In the genomic region with DNA sequence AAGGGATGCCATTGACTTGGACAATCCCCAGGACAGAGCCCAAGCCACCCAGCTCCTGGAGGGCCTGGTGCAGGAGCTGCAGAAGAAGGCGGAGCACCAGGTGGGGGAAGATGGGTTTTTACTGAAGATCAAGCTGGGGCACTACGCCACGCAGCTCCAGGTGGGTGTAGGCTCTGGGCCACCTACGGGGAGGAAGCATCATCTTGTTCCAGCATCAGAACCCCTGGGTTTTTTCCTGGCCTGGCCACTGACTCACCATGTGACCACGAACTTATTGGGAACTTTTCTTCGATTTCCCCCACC, we compare ENCODE assay signal across 9 cellular contexts. TPM values are rescaled to one million over a fixed set of nuclear protein-coding genes. Genes with fewer than 3 reads are reported as not detected.
A peak's percentile ranks its signal among the peaks of the same experiment; 100 is the strongest.
DNase-seq lines count a peak whose midpoint lies in the region; ATAC-seq and TF ChIP-seq lines count a peak whose summit lies in the region.
"Had no signal": no experiment of that assay in that cellular context is flagged by ENCODE, and none has a peak within 500 bp of the region (broad histone marks: within the 10 kb centered on the region; RNA-seq: fewer than 3 reads in every experiment).

No MANE protein-coding gene starts in this region.

- peaks cover 68% of the 10 kb centered on the region for H3K4me1 Mint-ChIP-seq in activated T-cell treated with anti-CD3 and anti-CD28 coated beads, Interleukin-2, amount 50 U/mL, for 24 hours (ENCODE audit: low read depth)
- H3K4me1 Mint-ChIP-seq in naive B cell = peaks cover 36 to 55% (median 46%) of the 10 kb centered on the region in 3 donors
- H3K4me1 Mint-ChIP-seq in stimulated activated memory B cell treated with anti-CD40 and anti-IgM and Interleukin-4, amounts not matched to agents 10 μg/mL and 1 μg/mL and 100 μg/mL, for 72 hours = peaks cover 76% of the 10 kb centered on the region

- no peaks in the 10 kb centered on the region for H3K4me1 ChIP-seq in PC-3 (ENCODE audit: insufficient read depth, low read length)

- H3K79me2 ChIP-seq in PC-3 (ENCODE audit: low read length) = no peaks in the 10 kb centered on the region

- POLR2A ChIA-PET in RWPE1 (lab: Yijun Ruan, JAX; ENCODE audit: low non-redundant PET) = no interaction called here
- POLR2A ChIA-PET in PC-3 (lab: Charles Lee; ENCODE audit: unreplicated experiment) = no interaction called here

- H3K4me3 Mint-ChIP-seq in activated T-cell treated with anti-CD3 and anti-CD28 coated beads, Interleukin-2, amount 50 U/mL, for 24 hours = peak overlapping the region; percentile 85
- H3K4me3 Mint-ChIP-seq in naive B cell = peak overlapping the region; percentile 59 to 96 (median 88)
- H3K4me3 Mint-ChIP-seq in stimulated activated memory B cell treated with anti-CD40 and anti-IgM and Interleukin-4, amounts not matched to agents 10 μg/mL and 1 μg/mL and 100 μg/mL, for 72 hours = peak overlapping the region; percentile 98

- no peaks in the 10 kb centered on the region for H3K9me3 ChIP-seq in PC-3 (ENCODE audit: low read length)

- no peak overlapping the region for H3K4me3 ChIP-seq in PC-3 (ENCODE audit: low read length)

- no peak for TF ChIP-seq CTCF in RWPE1 (conservative IDR thresholded peaks at IDR 0.05; ENCODE audit: low read depth)
- TF ChIP-seq CTCF in PC-3 (conservative IDR thresholded peaks at IDR 0.05; ENCODE audit: low read depth, low read length) = no peak

- H3K4me2 ChIP-seq in PC-3 (ENCODE audit: low read length) = no peak overlapping the region

- H3K36me3 Mint-ChIP-seq in activated T-cell treated with anti-CD3 and anti-CD28 coated beads, Interleukin-2, amount 50 U/mL, for 24 hours (ENCODE audit: low read depth) = peaks cover 82% of the 10 kb centered on the region
- no peaks in the 10 kb centered on the region for H3K36me3 Mint-ChIP-seq in naive B cell
- H3K36me3 Mint-ChIP-seq in stimulated activated memory B cell treated with anti-CD40 and anti-IgM and Interleukin-4, amounts not matched to agents 10 μg/mL and 1 μg/mL and 100 μg/mL, for 72 hours = peaks cover 48% of the 10 kb centered on the region

- ATAC-seq in naive B cell (ENCODE audit: low read depth in 2 of 2) = no peak
- peak; percentile 3 for ATAC-seq in stimulated activated memory B cell treated with anti-CD40 and anti-IgM and Interleukin-4, amounts not matched to agents 10 μg/mL and 1 μg/mL and 100 μg/mL, for 72 hours
- no peak for ATAC-seq in PC-3
- no peak for ATAC-seq in HG03175 (IDR thresholded peaks at IDR 0.05; ENCODE audit: unreplicated experiment)

- no peaks in the 10 kb centered on the region for H3K9me3 Mint-ChIP-seq in activated T-cell treated with anti-CD3 and anti-CD28 coated beads, Interleukin-2, amount 50 U/mL, for 24 hours
- H3K9me3 Mint-ChIP-seq in naive B cell = no peaks in the 10 kb centered on the region
- no peaks in the 10 kb centered on the region for H3K9me3 Mint-ChIP-seq in stimulated activated memory B cell treated with anti-CD40 and anti-IgM and Interleukin-4, amounts not matched to agents 10 μg/mL and 1 μg/mL and 100 μg/mL, for 72 hours

- CTCF ChIA-PET in RWPE1 (lab: Yijun Ruan, JAX) (interaction anchor here (0.6 to 2.3 kb wide), 2 partner anchors 23 to 73 kb away, joined by 3 to 9 read pairs; no protein-coding TSS in a partner anchor), PC-3 (lab: Charles Lee) (no interaction called here)

- H3K9me2 ChIP-seq in PC-3 (replicated peaks; ENCODE audit: low read length) = no peaks in the 10 kb centered on the region

- no TSS peak for BruUV-seq in PC-3 (replicated peaks; lab: Mats Ljungman, UMichigan)

- no peaks in the 10 kb centered on the region for H3F3A ChIP-seq in PC-3 (ENCODE audit: low read length, unreplicated experiment)

- peak overlapping the region; percentile 92 for H3K27ac Mint-ChIP-seq in activated T-cell treated with anti-CD3 and anti-CD28 coated beads, Interleukin-2, amount 50 U/mL, for 24 hours
- H3K27ac Mint-ChIP-seq in naive B cell = peak overlapping the region in 4 of 6 donors; percentile 10 to 93 (median 86)
- H3K27ac Mint-ChIP-seq in stimulated activated memory B cell treated with anti-CD40 and anti-IgM and Interleukin-4, amounts not matched to agents 10 μg/mL and 1 μg/mL and 100 μg/mL, for 72 hours = peak overlapping the region; percentile 95

- H3K9ac ChIP-seq in PC-3 (ENCODE audit: low read length) = no peak overlapping the region

- H3K27ac ChIP-seq in RWPE1 (peak overlapping the region; percentile 10; the same call in 1 of the 2 replicates), PC-3 (ENCODE audit: low read length) (no peak overlapping the region)

- H2AFZ ChIP-seq in PC-3 (ENCODE audit: low read length) = no peak overlapping the region

- no peaks in the 10 kb centered on the region for H4K20me1 ChIP-seq in PC-3 (ENCODE audit: low read length)

- H3K27me3 Mint-ChIP-seq in activated T-cell treated with anti-CD3 and anti-CD28 coated beads, Interleukin-2, amount 50 U/mL, for 24 hours = no peaks in the 10 kb centered on the region
- no peaks in the 10 kb centered on the region for H3K27me3 Mint-ChIP-seq in naive B cell
- H3K27me3 Mint-ChIP-seq in stimulated activated memory B cell treated with anti-CD40 and anti-IgM and Interleukin-4, amounts not matched to agents 10 μg/mL and 1 μg/mL and 100 μg/mL, for 72 hours = no peaks in the 10 kb centered on the region

- DNase-seq in RWPE1 (ENCODE audit: low spot score) (no peak), naive B cell (no peak), NCI-H1436 (lab: John Stamatoyannopoulos, UW) (no peak), PC-3 (no peak), SK-N-DZ (ENCODE audit: low spot score) (no peak)
- peak; percentile 77 for DNase-seq in activated T-cell treated with anti-CD3 and anti-CD28 coated beads, Interleukin-2, amount 50 U/mL, for 24 hours
- DNase-seq: IMR-90 had no signal

- intact Hi-C loops in PC-3 (cut with micrococcal nuclease) = no loop called here

- no peaks in the 10 kb centered on the region for H3K27me3 ChIP-seq in PC-3 (ENCODE audit: low read length)

- no peaks in the 10 kb centered on the region for H3K36me3 ChIP-seq in PC-3 (ENCODE audit: low read depth, low read length)

RNA-seq across cellular contexts. Expression of gene STAT5A, which starts 1.5 kb away (rescaled TPM):
- polyA plus RNA-seq in naive B cell (ENCODE audit: low read depth in 6 of 6) = 10 to 100 TPM; 24.6 to 53.2 (median 45.2) TPM
- not detected in 2 replicates for total RNA-seq in PC-3 (2014; rRNA removed)
- polyA plus RNA-seq in SK-N-DZ (2014; cell fraction: cytosol; rRNA removed) = 10.1 and 12.0 TPM in 2 replicates
- polyA plus RNA-seq in SK-N-DZ (2014; cell fraction: nucleus; rRNA removed) = 13.6 and 19.3 TPM in 2 replicates

RNA-seq across cellular contexts. Expression of gene STAT5B, which starts 13.6 kb away (rescaled TPM):
- 10 to 100 TPM; 22.8 to 52.6 (median 42.6) TPM for polyA plus RNA-seq in naive B cell (ENCODE audit: low read depth in 6 of 6)
- not detected in 2 replicates for total RNA-seq in PC-3 (2014; rRNA removed)
- polyA plus RNA-seq in SK-N-DZ (2014; cell fraction: cytosol; rRNA removed) = 25.5 and 36.7 TPM in 2 replicates
- polyA plus RNA-seq in SK-N-DZ (2014; cell fraction: nucleus; rRNA removed) = 72.8 and 97.3 TPM in 2 replicates
